ENCODE assay signal across 8 cellular contexts in the genomic region with DNA sequence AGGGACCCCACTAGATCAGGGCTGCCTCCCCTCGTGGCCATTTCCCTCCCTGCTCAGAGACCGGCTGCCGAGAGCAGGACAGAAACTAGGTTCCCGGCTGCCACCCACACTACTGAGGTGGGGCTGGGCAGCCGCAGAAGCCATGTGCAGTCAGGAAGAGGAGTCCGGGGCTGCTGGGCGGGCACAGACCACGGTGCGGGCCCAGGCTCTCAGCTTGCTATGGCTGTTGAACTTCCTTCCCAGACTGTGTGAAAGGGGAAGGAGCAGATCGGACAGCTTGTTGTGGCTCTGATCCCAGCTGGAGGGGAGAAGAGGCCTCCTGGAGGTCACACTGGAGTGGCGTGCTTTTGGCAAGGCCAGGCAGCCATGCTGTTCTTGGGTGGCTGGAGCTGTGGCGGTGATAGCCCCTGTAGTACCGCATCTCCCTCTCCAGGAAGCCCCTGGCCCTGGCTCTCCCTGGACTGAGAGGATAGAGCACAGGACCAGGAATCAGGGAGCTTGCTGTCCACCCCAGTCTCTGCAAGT. TPM values are rescaled to one million over a fixed set of nuclear protein-coding genes. Genes with fewer than 3 reads are reported as not detected.
DNase-seq lines count a peak whose midpoint lies in the region; ATAC-seq and TF ChIP-seq lines count a peak whose summit lies in the region.

No MANE protein-coding gene starts in this region.

- H3K9me3 Mint-ChIP-seq in progenitor cell of endocrine pancreas (ENCODE audit: low read depth) = no peaks in the 10 kb centered on the region

- peak overlapping the region in 1 of 2 donors; percentile 5 for H3K9ac ChIP-seq in duodenal mucosa (ENCODE audit: low read depth in 1 of 2, low read length in 2 of 2)

- H3K4me1 Mint-ChIP-seq in progenitor cell of endocrine pancreas (ENCODE audit: low read depth) = peaks cover 31% of the 10 kb centered on the region

- TF ChIP-seq POLR2A in GM19099 (IDR thresholded peaks at IDR 0.05; ENCODE audit: extremely low read depth, insufficient read length, low read depth) = peak; percentile 4

- peaks cover 11 to 40% of the 10 kb centered on the region in 2 donors for H3K4me1 ChIP-seq in duodenal mucosa (ENCODE audit: control insufficient read depth in 1 of 2, insufficient read depth in 2 of 2, low read length in 2 of 2)

- peaks cover 4% of the 10 kb centered on the region for H3K27me3 Mint-ChIP-seq in progenitor cell of endocrine pancreas

- ATAC-seq in GM21381 (IDR thresholded peaks at IDR 0.05; ENCODE audit: unreplicated experiment) = no peak

- H3K36me3 ChIP-seq in duodenal mucosa (ENCODE audit: control insufficient read depth in 1 of 2, insufficient read depth in 2 of 2, low read length in 2 of 2) = no peaks in the 10 kb centered on the region

- H3K9me3 ChIP-seq in duodenal mucosa (ENCODE audit: control insufficient read depth in 1 of 2, low read length in 2 of 2) = no peaks in the 10 kb centered on the region

- H3K27me3 ChIP-seq in duodenal mucosa (ENCODE audit: control insufficient read depth in 1 of 2, insufficient read depth in 2 of 2, low read length in 2 of 2) = no peaks in the 10 kb centered on the region

- TF ChIP-seq CTCF in progenitor cell of endocrine pancreas (IDR thresholded peaks at IDR 0.05; ENCODE audit: unreplicated experiment) = no peak

- DNase-seq in SKM-1 treated with dmso at 0.1 percent for 144 hours (lab: John Stamatoyannopoulos, UW; ENCODE audit: unreplicated experiment) (peak; percentile 76), occipital lobe (lab: John Stamatoyannopoulos, UW) (peak; percentile 28), retina (no peak), NCI-H1092 treated with DMSO at 0.1 percent for 48 hours (lab: John Stamatoyannopoulos, UW) (no peak), progenitor cell of endocrine pancreas (ENCODE audit: low spot score, unreplicated experiment) (no peak)

- H3K27ac ChIP-seq in duodenal mucosa (ENCODE audit: low read depth, low read length) = peak overlapping the region; percentile 67

- H3K4me3 Mint-ChIP-seq in progenitor cell of endocrine pancreas (ENCODE audit: low read depth) = no peak overlapping the region

- no peaks in the 10 kb centered on the region for H3K36me3 Mint-ChIP-seq in progenitor cell of endocrine pancreas (ENCODE audit: insufficient read depth)

- peak overlapping the region in 1 of 2 donors; percentile 24 for H3K4me3 ChIP-seq in duodenal mucosa (ENCODE audit: low read depth in 1 of 2, low read length in 2 of 2)

- H3K27ac Mint-ChIP-seq in progenitor cell of endocrine pancreas = no peak overlapping the region

RNA-seq across cellular contexts. Expression of gene HK1, which starts 56.8 kb away (rescaled TPM):
- 98.4 TPM for total RNA-seq in occipital lobe
- 32.5 and 35.6 TPM in 2 replicates for total RNA-seq in progenitor cell of endocrine pancreas

Comparison
In these comparisons a context has a peak if more than half of its experiments do, and no peak if none do; other contexts are left out.
1. DNase-seq: peak in SKM-1 treated with dmso at 0.1 percent for 144 hours (single experiment) and occipital lobe (single experiment); none in retina (single experiment), NCI-H1092 treated with DMSO at 0.1 percent for 48 hours (single experiment) and progenitor cell of endocrine pancreas (single experiment).